ENCODE assay signal across 8 cellular contexts in the genomic region with DNA sequence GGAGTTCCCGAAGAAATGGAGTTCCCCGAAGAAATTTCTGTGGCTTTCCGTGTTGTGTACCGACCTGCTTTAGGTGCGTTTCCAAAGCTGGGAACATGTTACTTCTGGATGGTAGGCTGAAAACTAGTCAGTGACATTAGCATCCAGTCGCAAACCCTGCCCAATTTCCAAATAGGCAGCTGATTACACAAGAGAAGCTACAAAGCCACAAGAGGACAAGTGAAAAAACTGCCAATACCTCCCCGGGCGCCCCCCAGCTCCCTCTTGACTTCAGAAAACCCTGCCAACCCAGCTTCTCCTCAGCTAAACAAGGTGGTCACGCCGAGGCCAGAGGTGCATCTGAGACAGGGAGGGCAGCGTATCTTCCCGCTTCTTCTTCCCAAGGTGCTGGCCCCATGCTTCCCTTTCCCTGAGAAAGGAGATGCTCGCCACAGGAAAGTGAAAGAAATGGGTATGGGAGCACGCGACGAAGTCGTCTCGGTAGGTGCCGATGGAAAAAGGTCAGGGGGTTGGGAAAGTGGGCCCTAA. TPM values are rescaled to one million over a fixed set of nuclear protein-coding genes. Genes with fewer than 3 reads are reported as not detected.
DNase-seq lines count a peak whose midpoint lies in the region; ATAC-seq and TF ChIP-seq lines count a peak whose summit lies in the region.

No MANE protein-coding gene starts in this region.

- H3K4me1 Mint-ChIP-seq in natural killer cell = peaks cover 17 to 20% of the 10 kb centered on the region in 2 donors

- peak overlapping the region; percentile 18 for H3K27ac ChIP-seq in VCaP

- peak overlapping the region; percentile 92 to 97 for H3K27ac Mint-ChIP-seq in natural killer cell

- ATAC-seq in HG03460 (IDR thresholded peaks at IDR 0.05; ENCODE audit: unreplicated experiment) (peak; percentile 16), natural killer cell (peak in 1 of 3 donors; percentile 22), GM19324 (IDR thresholded peaks at IDR 0.05; ENCODE audit: low FRiP score, unreplicated experiment) (no peak), GM21515 (IDR thresholded peaks at IDR 0.05; ENCODE audit: unreplicated experiment) (no peak)

- no peak for TF ChIP-seq CTCF in GM10266 (IDR thresholded peaks at IDR 0.05; ENCODE audit: control insufficient read depth, insufficient read depth, low read depth, missing control alignments)
- TF ChIP-seq CTCF in VCaP (conservative IDR thresholded peaks at IDR 0.05) = no peak
- no peak for TF ChIP-seq CTCF in natural killer cell (IDR thresholded peaks at IDR 0.05)

- peak overlapping the region; percentile 93 for H3K4me3 Mint-ChIP-seq in natural killer cell

- H3K9me3 Mint-ChIP-seq in natural killer cell = no peaks in the 10 kb centered on the region

- intact Hi-C loops in natural killer cell (cut with micrococcal nuclease) = loop anchor here (5.0 kb wide), 1 partner anchor 72 kb away; the partner anchor contains the start of gene MTCH2

- H3K36me3 Mint-ChIP-seq in natural killer cell = no peaks in the 10 kb centered on the region

- TF ChIP-seq POLR2A in erythroblast (IDR thresholded peaks at IDR 0.05; ENCODE audit: low read length) = no peak

- no peaks in the 10 kb centered on the region for H3K27me3 Mint-ChIP-seq in natural killer cell (ENCODE audit: low read depth in 2 of 2)

- DNase-seq in GM10266 (ENCODE audit: extremely low spot score) (peak; percentile 14), erythroblast (lab: John Stamatoyannopoulos, UW) (peak; percentile 26 to 43), natural killer cell (peak; percentile 17), RPMI8226 (no peak)

RNA-seq across cellular contexts. Expression of gene AGBL2, which starts 0.6 kb away (rescaled TPM):
- total RNA-seq in natural killer cell = 1 to 10 TPM; 6.1 to 8.5 (median 8.2) TPM

RNA-seq across cellular contexts. Expression of gene FNBP4, which starts 52.5 kb away (rescaled TPM):
- 100 to 1,000 TPM; 205 to 252 (median 214) TPM for total RNA-seq in natural killer cell
